ENCODE assay signal across 8 cellular contexts in the genomic region with DNA sequence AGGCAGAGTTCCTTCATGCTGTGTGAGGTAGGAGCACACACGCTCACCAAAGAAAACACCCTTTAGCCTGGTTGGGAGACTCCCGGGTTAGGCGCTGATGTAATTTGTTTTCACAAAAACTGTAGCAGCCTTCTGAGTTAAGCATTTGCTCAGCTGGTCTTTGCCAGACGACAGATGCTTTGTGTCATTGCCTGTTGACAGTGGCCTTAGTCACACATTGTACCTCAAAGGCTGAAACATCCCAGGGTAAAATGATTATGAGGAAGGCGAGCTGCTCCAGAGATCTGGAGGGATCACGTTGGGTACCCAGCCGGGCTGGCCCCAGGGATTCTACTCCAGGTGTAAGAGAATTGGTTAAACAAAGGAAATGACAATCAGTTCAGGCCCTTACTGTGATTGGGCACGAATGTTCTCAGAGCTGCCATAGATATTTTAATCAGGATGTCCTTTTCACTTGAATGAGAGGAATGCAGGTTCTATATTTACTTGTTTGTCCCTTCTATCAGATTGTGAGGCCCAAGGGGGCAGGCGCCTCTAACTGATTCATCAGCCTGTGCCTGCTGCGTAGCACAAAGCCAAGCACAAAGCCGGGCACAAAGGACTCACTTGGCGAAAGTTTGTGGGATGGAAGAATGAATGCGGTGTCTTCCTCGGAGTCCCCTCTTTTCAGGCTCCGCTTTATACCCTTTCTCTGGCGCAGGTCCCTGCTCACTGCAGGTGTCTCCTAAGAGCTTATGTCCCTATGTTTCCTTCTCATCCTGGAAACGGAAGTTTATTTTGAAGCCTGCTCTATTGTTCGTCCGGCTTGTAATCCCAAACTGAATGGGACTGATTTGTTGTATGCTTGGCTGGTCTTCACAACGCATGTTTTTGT. TPM values are rescaled to one million over a fixed set of nuclear protein-coding genes. Genes with fewer than 3 reads are reported as not detected.
DNase-seq lines count a peak whose midpoint lies in the region; ATAC-seq and TF ChIP-seq lines count a peak whose summit lies in the region.

No MANE protein-coding gene starts in this region.

- peaks cover 17% of the 10 kb centered on the region for H3K4me1 ChIP-seq in endodermal cell (ENCODE audit: control insufficient read depth, insufficient read depth, low read length)
- H3K4me1 ChIP-seq in mesendoderm (ENCODE audit: control insufficient read depth, low read depth, low read length) = peaks cover 2% of the 10 kb centered on the region
- no peaks in the 10 kb centered on the region for H3K4me1 ChIP-seq in naive thymus-derived CD4-positive, alpha-beta T cell (ENCODE audit: control insufficient read depth in 2 of 2, insufficient read depth in 2 of 2, low read length in 2 of 2)

- 3 to 8% methylated on average over 13 to 20 of the region's 20 CpGs for WGBS in endodermal cell (ENCODE audit: insufficient coverage in 1 of 2, insufficient read length in 1 of 2), 2 experiments
- no CpG with 5 or more reads among the region's 20 CpGs for WGBS in mesendoderm (ENCODE audit: extremely low coverage, insufficient coverage, low lambda C conversion rate)

- H4K5ac ChIP-seq in mesendoderm (ENCODE audit: low read length) = no peak overlapping the region

- H3K23ac ChIP-seq in mesendoderm (ENCODE audit: low read length) = no peak overlapping the region

- H3K4ac ChIP-seq in mesendoderm (ENCODE audit: low read depth, low read length) = peak overlapping the region; percentile 41

- H2BK120ac ChIP-seq in mesendoderm (ENCODE audit: low read depth, low read length) = peak overlapping the region; percentile 13

- TF ChIP-seq CTCF in endodermal cell (conservative IDR thresholded peaks at IDR 0.05) = no peak

- peak overlapping the region; percentile 97 for H3K27ac Mint-ChIP-seq in endodermal cell
- H3K27ac Mint-ChIP-seq in naive thymus-derived CD4-positive, alpha-beta T cell = no peak overlapping the region

- H2AK5ac ChIP-seq in mesendoderm (ENCODE audit: low read length) = no peak overlapping the region

- peak overlapping the region; percentile 25 for H3K27ac ChIP-seq in endodermal cell (ENCODE audit: low read depth, low read length)
- H3K27ac ChIP-seq in mesendoderm (ENCODE audit: low read depth, low read length) = peak overlapping the region; percentile 82
- H3K27ac ChIP-seq in naive thymus-derived CD4-positive, alpha-beta T cell (ENCODE audit: low read depth, low read length) = no peak overlapping the region

- H3K18ac ChIP-seq in mesendoderm (ENCODE audit: low read length) = peak overlapping the region; percentile 93

- intact Hi-C loops in naive thymus-derived CD4-positive, alpha-beta T cell (cut with micrococcal nuclease) = no loop called here

- no peaks in the 10 kb centered on the region for H3K79me1 ChIP-seq in mesendoderm (ENCODE audit: low read length)

- H3K9me3 ChIP-seq in endodermal cell (ENCODE audit: control insufficient read depth, low read length) = peaks cover 13% of the 10 kb centered on the region
- no peaks in the 10 kb centered on the region for H3K9me3 ChIP-seq in naive thymus-derived CD4-positive, alpha-beta T cell (ENCODE audit: control insufficient read depth in 2 of 3, low read length in 3 of 3)

- POLR2A ChIA-PET in naive thymus-derived CD4-positive, alpha-beta T cell (lab: Charles Lee) = no interaction called here

- no peak overlapping the region for H4K8ac ChIP-seq in mesendoderm (ENCODE audit: low read depth, low read length)

- peaks cover 38% of the 10 kb centered on the region for H3K4me1 Mint-ChIP-seq in endodermal cell
- no peaks in the 10 kb centered on the region for H3K4me1 Mint-ChIP-seq in naive thymus-derived CD4-positive, alpha-beta T cell

- peaks cover 4% of the 10 kb centered on the region for H3K27me3 Mint-ChIP-seq in endodermal cell (ENCODE audit: insufficient read depth)
- H3K27me3 Mint-ChIP-seq in naive thymus-derived CD4-positive, alpha-beta T cell = peaks cover 11 to 34% (median 17%) of the 10 kb centered on the region in 5 donors

- no peaks in the 10 kb centered on the region for H3K36me3 Mint-ChIP-seq in endodermal cell (ENCODE audit: low read depth)
- H3K36me3 Mint-ChIP-seq in naive thymus-derived CD4-positive, alpha-beta T cell = no peaks in the 10 kb centered on the region

- no peaks in the 10 kb centered on the region for H3K79me2 ChIP-seq in mesendoderm (ENCODE audit: control insufficient read depth, insufficient read depth, low read length)

- H3K56ac ChIP-seq in mesendoderm (ENCODE audit: low read length) = peak overlapping the region; percentile 66

- no peaks in the 10 kb centered on the region for H3K9me3 Mint-ChIP-seq in endodermal cell
- H3K9me3 Mint-ChIP-seq in naive thymus-derived CD4-positive, alpha-beta T cell = no peaks in the 10 kb centered on the region

- H3K4me3 ChIP-seq in endodermal cell (ENCODE audit: low read length) (no peak overlapping the region), mesendoderm (ENCODE audit: low read length) (no peak overlapping the region)
- H3K4me3 ChIP-seq in naive thymus-derived CD4-positive, alpha-beta T cell (ENCODE audit: low read length) = no peak overlapping the region

- H3K36me3 ChIP-seq in endodermal cell (ENCODE audit: control insufficient read depth, insufficient read depth, low read length) (no peaks in the 10 kb centered on the region), mesendoderm (ENCODE audit: control insufficient read depth, insufficient read depth, low read length) (no peaks in the 10 kb centered on the region)
- H3K36me3 ChIP-seq in naive thymus-derived CD4-positive, alpha-beta T cell (ENCODE audit: control insufficient read depth in 2 of 3, insufficient read depth in 3 of 3, low read length in 3 of 3) = no peaks in the 10 kb centered on the region

- DNase-seq in AG20443 (ENCODE audit: low spot score) = peak; percentile 77
- peak; percentile 83 for DNase-seq in NCI-H2107 treated with DMSO at 0.1 percent for 48 hours (lab: John Stamatoyannopoulos, UW; ENCODE audit: unreplicated experiment)
- DNase-seq in endodermal cell = peak; percentile 96
- DNase-seq in mesendoderm = peak; percentile 97
- no peak for DNase-seq in putamen (ENCODE audit: low spot score)
- no peak for DNase-seq in AML-193 (lab: John Stamatoyannopoulos, UW)
- no peak for DNase-seq in naive thymus-derived CD4-positive, alpha-beta T cell
- no peak for DNase-seq in DMS79 (lab: John Stamatoyannopoulos, UW)

- no peak overlapping the region for H3K4me2 ChIP-seq in mesendoderm (ENCODE audit: low read length)

- H3K9ac ChIP-seq in endodermal cell (ENCODE audit: extremely low read depth, low read length, poor library complexity, severe bottlenecking) (peak overlapping the region; percentile 66), mesendoderm (ENCODE audit: low read length) (no peak overlapping the region)

- CTCF ChIA-PET in naive thymus-derived CD4-positive, alpha-beta T cell (lab: Charles Lee) = no interaction called here

- H2BK5ac ChIP-seq in mesendoderm (ENCODE audit: low read length) = peak overlapping the region; percentile 12

- peak overlapping the region; percentile 35 for H3K4me3 Mint-ChIP-seq in endodermal cell
- H3K4me3 Mint-ChIP-seq in naive thymus-derived CD4-positive, alpha-beta T cell = no peak overlapping the region

- no peak for ATAC-seq in naive thymus-derived CD4-positive, alpha-beta T cell

- peak overlapping the region; percentile 86 for H2BK15ac ChIP-seq in mesendoderm (replicated peaks; ENCODE audit: low read depth)

- H3K27me3 ChIP-seq in endodermal cell (ENCODE audit: control insufficient read depth, insufficient read depth, low read length, poor library complexity, severe bottlenecking) (no peaks in the 10 kb centered on the region), mesendoderm (ENCODE audit: insufficient read depth, low read length, poor library complexity) (no peaks in the 10 kb centered on the region)
- peaks cover 0 to 5% of the 10 kb centered on the region in 2 donors for H3K27me3 ChIP-seq in naive thymus-derived CD4-positive, alpha-beta T cell (ENCODE audit: control insufficient read depth in 2 of 2, insufficient read depth in 2 of 2, low read length in 2 of 2)

RNA-seq across cellular contexts. Expression of a gene that starts 47.1 kb away (rescaled TPM):
- total RNA-seq in endodermal cell = 10 to 100 TPM; 20.6 to 35.5 TPM
- polyA plus RNA-seq in endodermal cell (2013, experiment 1 of 2) = 38.5 TPM
- polyA plus RNA-seq in endodermal cell (2013, experiment 2 of 2) = 38.1 TPM
- 12.6 TPM for polyA plus RNA-seq in mesendoderm (2013, experiment 1 of 2)
- polyA plus RNA-seq in mesendoderm (2013, experiment 2 of 2) = 15.2 TPM
- 10 to 100 TPM in 1 of 5 experiments, 1 to 10 TPM in 2, under 1 TPM in 2; 0.19 to 27.2 (median 3.8) TPM for total RNA-seq in naive thymus-derived CD4-positive, alpha-beta T cell
- not detected for polyA plus RNA-seq in naive thymus-derived CD4-positive, alpha-beta T cell

RNA-seq across cellular contexts. Expression of a gene that starts 58.0 kb away (rescaled TPM):
- total RNA-seq in endodermal cell = 10 to 100 TPM; 27.1 to 32.5 TPM
- polyA plus RNA-seq in endodermal cell (2013, experiment 1 of 2) = 24.3 TPM
- 23.7 TPM for polyA plus RNA-seq in endodermal cell (2013, experiment 2 of 2)
- 14.5 TPM for polyA plus RNA-seq in mesendoderm (2013, experiment 1 of 2)
- 15.3 TPM for polyA plus RNA-seq in mesendoderm (2013, experiment 2 of 2)
- total RNA-seq in naive thymus-derived CD4-positive, alpha-beta T cell = 10 to 100 TPM in 4 of 5 experiments, 1 to 10 TPM in 1; 8.5 to 35.2 (median 16.1) TPM
- polyA plus RNA-seq in naive thymus-derived CD4-positive, alpha-beta T cell = 1 to 10 TPM; 4.2 to 4.4 TPM

Comparison
In these comparisons a context has a peak if more than half of its experiments do, and no peak if none do; other contexts are left out.
1. DNase-seq: peak in AG20443 (single experiment), NCI-H2107 treated with DMSO at 0.1 percent for 48 hours (single experiment), endodermal cell (single experiment) and mesendoderm (single experiment); none in putamen (single experiment), AML-193 (0 of 2), naive thymus-derived CD4-positive, alpha-beta T cell (0 of 9) and DMS79 (single experiment).